In genomic region chr14:61345144-61345482, GRCh38 we compare ENCODE assay signal across 13 cellular contexts. TPM values are rescaled to one million over a fixed set of nuclear protein-coding genes. Genes with fewer than 3 reads are reported as not detected.
DNase-seq lines count a peak whose midpoint lies in the region; ATAC-seq and TF ChIP-seq lines count a peak whose summit lies in the region.
"Had no signal": no experiment of that assay in that cellular context is flagged by ENCODE, and none has a peak within 500 bp of the region (broad histone marks: within the 10 kb centered on the region; RNA-seq: fewer than 3 reads in every experiment).

No MANE protein-coding gene starts in this region.

- H3K9me2 ChIP-seq in OCI-LY7 (ENCODE audit: insufficient read depth, low read length): no peaks in the 10 kb centered on the region

- H3K4me2 ChIP-seq in OCI-LY7 (ENCODE audit: low read length): no peak overlapping the region

- H3K4me1 Mint-ChIP-seq in activated CD4-positive, alpha-beta memory T cell treated with anti-CD3 and anti-CD28 coated beads, Interleukin-2, amount 10 ng/mL, durations not matched to agents 7 days and 5 days: peaks cover 96% of the 10 kb centered on the region

- peak overlapping the region; percentile 68 for H3K4me3 Mint-ChIP-seq in activated CD4-positive, alpha-beta memory T cell treated with anti-CD3 and anti-CD28 coated beads, Interleukin-2, amount 10 ng/mL, durations not matched to agents 7 days and 5 days

- no peaks in the 10 kb centered on the region for H3K9me3 ChIP-seq in heart left ventricle
- H3K9me3 ChIP-seq in left lung: no peaks in the 10 kb centered on the region
- H3K9me3 ChIP-seq in upper lobe of right lung: no peaks in the 10 kb centered on the region
- H3K9me3 ChIP-seq in OCI-LY7 (ENCODE audit: low read length): no peaks in the 10 kb centered on the region
- H3K9me3 ChIP-seq: ovary had no signal

- H3K36me3 Mint-ChIP-seq in activated CD4-positive, alpha-beta memory T cell treated with anti-CD3 and anti-CD28 coated beads, Interleukin-2, amount 10 ng/mL, durations not matched to agents 7 days and 5 days (ENCODE audit: low read depth): peaks cover 50% of the 10 kb centered on the region

- H3K4me1 ChIP-seq in heart left ventricle: peaks cover 6 to 95% (median 52%) of the 10 kb centered on the region in 12 donors
- peaks cover 14 to 80% of the 10 kb centered on the region in 2 donors for H3K4me1 ChIP-seq in left lung
- peaks cover 63% of the 10 kb centered on the region for H3K4me1 ChIP-seq in upper lobe of right lung
- H3K4me1 ChIP-seq in OCI-LY7 (ENCODE audit: insufficient read depth, low read length, poor library complexity, severe bottlenecking): no peaks in the 10 kb centered on the region

- H4K20me1 ChIP-seq in OCI-LY7 (ENCODE audit: insufficient read depth, low read length): no peaks in the 10 kb centered on the region

- POLR2A ChIA-PET in activated CD4-positive, alpha-beta memory T cell treated with anti-CD3 and anti-CD28 coated beads, Interleukin-2, amount 10 ng/mL, durations not matched to agents 7 days and 5 days (lab: Charles Lee): interaction anchor here (0.7 to 19.4 kb wide), 7 partner anchors 8 to 132 kb away, joined by 3 to 366 read pairs (median 27); partner anchors contain the start of gene PRKCH
- POLR2A ChIA-PET in OCI-LY7 (lab: Charles Lee): no interaction called here

- H3K27me3 ChIP-seq in heart left ventricle (no peaks in the 10 kb centered on the region), left lung (no peaks in the 10 kb centered on the region), upper lobe of right lung (no peaks in the 10 kb centered on the region)
- H3K27me3 ChIP-seq: ovary had no signal

- H3K9me3 Mint-ChIP-seq in activated CD4-positive, alpha-beta memory T cell treated with anti-CD3 and anti-CD28 coated beads, Interleukin-2, amount 10 ng/mL, durations not matched to agents 7 days and 5 days: peaks cover 8% of the 10 kb centered on the region

- no peaks in the 10 kb centered on the region for H3K79me2 ChIP-seq in OCI-LY7 (ENCODE audit: insufficient read depth, low read depth, low read length)

- no peak for TF ChIP-seq POLR2A in heart left ventricle (IDR thresholded peaks at IDR 0.05)

- H3K36me3 ChIP-seq in heart left ventricle (no peaks in the 10 kb centered on the region), left lung (no peaks in the 10 kb centered on the region), upper lobe of right lung (no peaks in the 10 kb centered on the region), OCI-LY7 (ENCODE audit: insufficient read depth, low read length) (no peaks in the 10 kb centered on the region)
- H3K36me3 ChIP-seq: ovary had no signal

- H3K27me3 Mint-ChIP-seq in activated CD4-positive, alpha-beta memory T cell treated with anti-CD3 and anti-CD28 coated beads, Interleukin-2, amount 10 ng/mL, durations not matched to agents 7 days and 5 days: no peaks in the 10 kb centered on the region

- intact Hi-C loops in heart left ventricle (cut with DNase I) (no loop called here), Right ventricle myocardium inferior (cut with DNase I) (no loop called here), left lung (cut with DNase I) (no loop called here), upper lobe of right lung (cut with DNase I) (no loop called here), OCI-LY7 (cut with micrococcal nuclease; ENCODE audit: unreplicated experiment) (no loop called here)

- ATAC-seq in heart left ventricle (no peak), Right ventricle myocardium inferior (no peak), left lung (no peak), upper lobe of right lung (no peak)

- no peak for DNase-seq in heart left ventricle
- no peak for DNase-seq in Right ventricle myocardium inferior (ENCODE audit: missing footprints)
- no peak for DNase-seq in activated CD4-positive, alpha-beta memory T cell treated with anti-CD3 and anti-CD28 coated beads, Interleukin-2, amount 10 ng/mL, durations not matched to agents 7 days and 5 days
- DNase-seq in left lung: no peak
- DNase-seq in upper lobe of right lung: no peak
- DNase-seq in NCI-H1092 treated with DMSO at 0.1 percent for 48 hours (lab: John Stamatoyannopoulos, UW): no peak
- DNase-seq in occipital lobe (lab: John Stamatoyannopoulos, UW): no peak
- DNase-seq in OCI-LY7 (ENCODE audit: low spot score): no peak
- DNase-seq: AML-193, amygdala, IMR-90, NCI-H510A treated with DMSO at 0.1 percent for 48 hours, ovary had no signal

- peak overlapping the region in 7 of 12 donors; percentile 7 to 93 (median 37) for H3K27ac ChIP-seq in heart left ventricle
- H3K27ac ChIP-seq in left lung: peak overlapping the region; percentile 75 to 81
- peak overlapping the region; percentile 78 for H3K27ac ChIP-seq in upper lobe of right lung
- no peak overlapping the region for H3K27ac ChIP-seq in OCI-LY7 (ENCODE audit: low read depth, low read length, poor library complexity, severe bottlenecking)
- H3K27ac ChIP-seq: ovary had no signal

- H3K4me3 ChIP-seq in heart left ventricle (no peak overlapping the region), left lung (no peak overlapping the region), upper lobe of right lung (peak overlapping the region; percentile 10), OCI-LY7 (ENCODE audit: low read depth, low read length, poor library complexity, severe bottlenecking) (no peak overlapping the region)
- H3K4me3 ChIP-seq: ovary had no signal

- WGBS in heart left ventricle, 4 donors: 52 to 69% (median 65%) methylated on average over 2 of the region's 2 CpGs

- TF ChIP-seq CTCF in heart left ventricle (IDR thresholded peaks at IDR 0.05) (no peak), left lung (IDR thresholded peaks at IDR 0.05) (no peak), upper lobe of right lung (IDR thresholded peaks at IDR 0.05) (no peak), OCI-LY7 (conservative IDR thresholded peaks at IDR 0.05; ENCODE audit: low read length) (no peak)

- H3K27ac Mint-ChIP-seq in activated CD4-positive, alpha-beta memory T cell treated with anti-CD3 and anti-CD28 coated beads, Interleukin-2, amount 10 ng/mL, durations not matched to agents 7 days and 5 days: peak overlapping the region; percentile 95

- no TSS peak for BruUV-seq in OCI-LY7 (replicated peaks; lab: Mats Ljungman, UMichigan)

- no peak overlapping the region for H2AFZ ChIP-seq in OCI-LY7 (ENCODE audit: low read length)

- CTCF ChIA-PET in activated CD4-positive, alpha-beta memory T cell treated with anti-CD3 and anti-CD28 coated beads, Interleukin-2, amount 10 ng/mL, durations not matched to agents 7 days and 5 days (lab: Charles Lee): no interaction called here
- CTCF ChIA-PET in OCI-LY7 (lab: Charles Lee; ENCODE audit: unreplicated experiment): no interaction called here

RNA-seq across cellular contexts. Expression of gene PRKCH, which starts 23.7 kb away (rescaled TPM):
- total RNA-seq in heart left ventricle (10 to 100 TPM; 13.2 to 42.1 (median 21.7) TPM), Right ventricle myocardium inferior (16.4 TPM), left lung (10 to 100 TPM; 35.2 to 48.8 TPM), upper lobe of right lung (74.4 TPM), occipital lobe (21.2 TPM), OCI-LY7 (2022) (0.42 and 2.3 TPM in 2 replicates)
- polyA plus RNA-seq in heart left ventricle: 10 to 100 TPM in 1 of 2 donors, 1 to 10 TPM in 1; 6.1 to 49.2 TPM
- 100 to 1,000 TPM; 186 to 195 TPM for total RNA-seq in activated CD4-positive, alpha-beta memory T cell treated with anti-CD3 and anti-CD28 coated beads, Interleukin-2, amount 10 ng/mL, durations not matched to agents 7 days and 5 days
- 0.72 and 0.85 TPM in 2 replicates for total RNA-seq in OCI-LY7 (2014; rRNA removed; shearing (Covaris generic))
